ENCODE assay signal across 9 cellular contexts in the genomic region with DNA sequence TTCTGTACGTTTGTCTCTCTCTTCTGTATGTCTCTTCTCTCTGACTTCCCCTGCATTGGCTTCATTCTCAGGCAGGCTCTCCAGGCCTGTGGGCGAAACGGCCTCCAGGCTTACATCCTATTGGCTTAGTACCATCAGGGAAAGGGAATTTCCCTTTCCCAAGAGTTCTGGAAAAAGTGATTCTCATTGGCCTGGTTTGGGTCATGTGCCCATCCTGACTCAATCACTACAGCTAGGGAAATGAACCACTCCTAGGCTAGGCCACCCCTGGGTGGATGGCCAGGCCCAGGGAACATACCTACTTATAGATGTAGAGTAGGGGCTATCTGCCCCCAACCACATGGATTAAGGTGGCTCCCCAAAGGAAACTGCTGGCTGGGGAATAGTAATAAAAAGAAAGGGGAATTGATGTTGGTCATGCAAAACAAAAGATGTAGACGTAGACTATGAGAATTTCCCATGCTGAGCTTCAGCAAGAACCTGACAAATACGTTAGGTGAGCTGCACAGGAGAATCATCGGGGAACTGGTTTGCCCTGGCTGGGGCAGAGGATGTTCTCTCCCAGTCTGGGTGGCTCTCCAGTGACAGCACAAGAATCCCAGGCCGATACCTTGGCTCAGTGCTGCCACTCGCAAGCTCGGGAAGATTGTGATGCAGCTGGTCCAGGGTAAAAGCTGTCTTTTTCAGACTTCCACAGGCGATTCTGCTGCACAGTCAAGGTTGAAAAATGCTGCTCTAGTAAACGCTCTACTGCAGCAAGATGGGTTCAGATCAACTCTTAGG. TPM values are rescaled to one million over a fixed set of nuclear protein-coding genes. Genes with fewer than 3 reads are reported as not detected.
DNase-seq lines count a peak whose midpoint lies in the region; ATAC-seq and TF ChIP-seq lines count a peak whose summit lies in the region.
"Had no signal": no experiment of that assay in that cellular context is flagged by ENCODE, and none has a peak within 500 bp of the region (broad histone marks: within the 10 kb centered on the region; RNA-seq: fewer than 3 reads in every experiment).

No MANE protein-coding gene starts in this region.

- H3K27me3 Mint-ChIP-seq in type B pancreatic cell = peaks cover 16% of the 10 kb centered on the region

- TF ChIP-seq CTCF in type B pancreatic cell (conservative IDR thresholded peaks at IDR 0.05) (no peak), MM.1S (IDR thresholded peaks at IDR 0.05; ENCODE audit: low read length) (no peak)

- WGBS in right cardiac atrium = 72% methylated on average over 11 of the region's 11 CpGs

- H3K4me2 ChIP-seq in MM.1S (ENCODE audit: low read depth, low read length) = no peak overlapping the region

- no peaks in the 10 kb centered on the region for H3K9me2 ChIP-seq in MM.1S (replicated peaks; ENCODE audit: insufficient read depth, low read length)

- DNase-seq in left cardiac atrium = peak; percentile 61
- DNase-seq in cardiac septum (ENCODE audit: low spot score) = no peak
- DNase-seq in adipocyte (ENCODE audit: low read depth) = peak; percentile 78
- DNase-seq in right cardiac atrium = peak; percentile 50 to 59 (median 58)
- DNase-seq in type B pancreatic cell (ENCODE audit: extremely low spot score, unreplicated experiment) = no peak
- DNase-seq in retina = no peak
- DNase-seq in LoVo (ENCODE audit: low spot score) = no peak
- DNase-seq in MM.1S = no peak
- DNase-seq: DMS153 had no signal

- H3K27me3 ChIP-seq in adipocyte (replicated peaks; ENCODE audit: control insufficient read depth, insufficient read depth, low read length) = peaks cover 14% of the 10 kb centered on the region
- H3K27me3 ChIP-seq in right cardiac atrium (ENCODE audit: control insufficient read depth, insufficient read depth) = no peaks in the 10 kb centered on the region
- peaks cover 10% of the 10 kb centered on the region for H3K27me3 ChIP-seq in MM.1S (replicated peaks; ENCODE audit: insufficient read depth, low read length)

- peak overlapping the region; percentile 62 for H3K4me3 Mint-ChIP-seq in type B pancreatic cell

- peaks cover 6% of the 10 kb centered on the region; the same call in 1 of the 2 replicates for H3F3A ChIP-seq in MM.1S (ENCODE audit: insufficient read depth, low read length)

- H3K36me3 ChIP-seq in adipocyte (ENCODE audit: control insufficient read depth, insufficient read depth, low read length, severe bottlenecking) (no peaks in the 10 kb centered on the region), MM.1S (replicated peaks; ENCODE audit: insufficient read depth, low read length) (no peaks in the 10 kb centered on the region)

- H3K9ac ChIP-seq in adipocyte (ENCODE audit: low read length) = peak overlapping the region; percentile 59
- no peak overlapping the region for H3K9ac ChIP-seq in MM.1S (ENCODE audit: low read length)

- H3K9me3 Mint-ChIP-seq in type B pancreatic cell = no peaks in the 10 kb centered on the region

- H3K4me3 ChIP-seq in adipocyte (ENCODE audit: low read length) (no peak overlapping the region), right cardiac atrium (ENCODE audit: low read length) (no peak overlapping the region), MM.1S (ENCODE audit: low read length) (no peak overlapping the region)

- H3K4me1 ChIP-seq in adipocyte (ENCODE audit: control insufficient read depth, insufficient read depth, low read length) (peaks cover 23% of the 10 kb centered on the region), right cardiac atrium (ENCODE audit: control insufficient read depth, insufficient read depth, low read length) (peaks cover 10% of the 10 kb centered on the region), MM.1S (ENCODE audit: low read length) (peaks cover 8% of the 10 kb centered on the region)

- H3K27ac ChIP-seq in right cardiac atrium (ENCODE audit: low read length) = no peak overlapping the region
- no peak overlapping the region for H3K27ac ChIP-seq in MM.1S (ENCODE audit: low read length)

- H4K20me1 ChIP-seq in MM.1S (ENCODE audit: insufficient read depth, low read length) = no peaks in the 10 kb centered on the region

- H3K36me3 Mint-ChIP-seq in type B pancreatic cell = peaks cover 1% of the 10 kb centered on the region

- no peak overlapping the region for H2AFZ ChIP-seq in MM.1S (ENCODE audit: low read length)

- intact Hi-C loops in left cardiac atrium (cut with DNase I) = no loop called here
- intact Hi-C loops in cardiac septum (cut with DNase I) = no loop called here
- intact Hi-C loops in right cardiac atrium (cut with DNase I) = loop anchor here in 1 of 4 donors (10.0 kb wide), 1 partner anchor 83 kb away; a partner anchor contains a TSS

- H3K9me3 ChIP-seq in adipocyte (ENCODE audit: control insufficient read depth, low read length) (no peaks in the 10 kb centered on the region), right cardiac atrium (ENCODE audit: control insufficient read depth, low read length) (no peaks in the 10 kb centered on the region), MM.1S (replicated peaks; ENCODE audit: insufficient read depth, low read length) (no peaks in the 10 kb centered on the region)

- no peak for ATAC-seq in left cardiac atrium
- no peak for ATAC-seq in right cardiac atrium

- no peaks in the 10 kb centered on the region for H3K79me2 ChIP-seq in MM.1S (ENCODE audit: low read length)

- peak overlapping the region; percentile 10 for H3K27ac Mint-ChIP-seq in type B pancreatic cell

- peaks cover 15% of the 10 kb centered on the region for H3K4me1 Mint-ChIP-seq in type B pancreatic cell (ENCODE audit: unreplicated experiment)

RNA-seq across cellular contexts. Expression of a gene that starts 3.7 kb away (rescaled TPM):
- 10 to 100 TPM; 29.1 to 71.9 TPM for total RNA-seq in left cardiac atrium
- total RNA-seq in cardiac septum = 66.8 TPM
- total RNA-seq in right cardiac atrium = 10 to 100 TPM in 3 of 4 donors, 1 to 10 TPM in 1; 8.4 to 66.5 (median 22.1) TPM
- 123 TPM for polyA plus RNA-seq in right cardiac atrium
- 64.4 and 283 TPM in 2 replicates for total RNA-seq in type B pancreatic cell (ENCODE audit: low replicate concordance)

RNA-seq across cellular contexts. Expression of a gene that starts 22.7 kb away (rescaled TPM):
- total RNA-seq in left cardiac atrium = 10 to 100 TPM; 15.6 to 17.0 TPM
- 10.8 TPM for total RNA-seq in cardiac septum
- 10 to 100 TPM; 29.9 to 58.9 (median 37.2) TPM for total RNA-seq in right cardiac atrium
- polyA plus RNA-seq in right cardiac atrium = 38.7 TPM
- 7.8 and 31.0 TPM in 2 replicates for total RNA-seq in type B pancreatic cell (ENCODE audit: low replicate concordance)

Comparison
In these comparisons a context has a peak if more than half of its experiments do, and no peak if none do; other contexts are left out.
1. DNase-seq: peak in left cardiac atrium (single experiment), adipocyte (single experiment) and right cardiac atrium (3 of 3); none in cardiac septum (single experiment), type B pancreatic cell (single experiment), retina (single experiment), LoVo (single experiment) and MM.1S (single experiment).